11 cellular contexts compared by ENCODE assay signal in genomic region chr16:84312783-84313382, GRCh38. TPM values are rescaled to one million over a fixed set of nuclear protein-coding genes. Genes with fewer than 3 reads are reported as not detected.
DNase-seq lines count a peak whose midpoint lies in the region; ATAC-seq and TF ChIP-seq lines count a peak whose summit lies in the region.
"Had no signal": no experiment of that assay in that cellular context is flagged by ENCODE, and none has a peak within 500 bp of the region (broad histone marks: within the 10 kb centered on the region; RNA-seq: fewer than 3 reads in every experiment).

No MANE protein-coding gene starts in this region.

- H3K9me2 ChIP-seq in OCI-LY7 (ENCODE audit: insufficient read depth, low read length), result no peaks in the 10 kb centered on the region

- H3K4me1 ChIP-seq in ES-I3 (ENCODE audit: insufficient read depth, low read length) (peaks cover 4% of the 10 kb centered on the region; the same call in 1 of the 2 replicates), esophagus squamous epithelium (peaks cover 0 to 16% (median 5%) of the 10 kb centered on the region in 3 donors), trophoblast cell (ENCODE audit: control insufficient read depth in 1 of 2, insufficient read depth in 2 of 2, low read length in 2 of 2) (peaks cover 0 to 2% of the 10 kb centered on the region in 2 experiments), OCI-LY7 (ENCODE audit: insufficient read depth, low read length, poor library complexity, severe bottlenecking) (no peaks in the 10 kb centered on the region)

- intact Hi-C loops in esophagus squamous epithelium (cut with DNase I), result no loop called here
- intact Hi-C loops in OCI-LY7 (cut with micrococcal nuclease; ENCODE audit: unreplicated experiment), result no loop called here
- intact Hi-C loops in Right ventricle myocardium inferior (cut with DNase I), result no loop called here

- WGBS in esophagus squamous epithelium, 2 donors, result 0 to 16% methylated on average over 3 to 12 of the region's 55 CpGs
- no CpG with 5 or more reads among the region's 55 CpGs for WGBS in trophoblast cell (ENCODE audit: extremely low coverage, insufficient coverage, insufficient read length)

- H3K4ac ChIP-seq in trophoblast cell (ENCODE audit: low read depth, low read length), result no peak overlapping the region

- TF ChIP-seq CTCF in esophagus squamous epithelium (IDR thresholded peaks at IDR 0.05), result peak in 2 of 6 experiments; percentile 5 to 12
- TF ChIP-seq CTCF in OCI-LY7 (conservative IDR thresholded peaks at IDR 0.05; ENCODE audit: low read length), result no peak

- POLR2A ChIA-PET in OCI-LY7 (lab: Charles Lee), result no interaction called here

- H3K79me2 ChIP-seq in trophoblast cell (ENCODE audit: control insufficient read depth, insufficient read depth, low read length, poor library complexity) (no peaks in the 10 kb centered on the region), OCI-LY7 (ENCODE audit: insufficient read depth, low read depth, low read length) (no peaks in the 10 kb centered on the region)

- no peak overlapping the region for H4K8ac ChIP-seq in trophoblast cell (ENCODE audit: low read depth, low read length)

- peak; percentile 68 for DNase-seq in NCI-H345 (lab: John Stamatoyannopoulos, UW)
- no peak for DNase-seq in esophagus squamous epithelium (lab: John Stamatoyannopoulos, UW)
- no peak for DNase-seq in trophoblast cell
- DNase-seq in OCI-LY7 (ENCODE audit: low spot score), result no peak
- no peak for DNase-seq in Right ventricle myocardium inferior (ENCODE audit: missing footprints)
- no peak for DNase-seq in C1 segment of cervical spinal cord (lab: John Stamatoyannopoulos, UW)
- DNase-seq: activated CD4-positive, CD25-positive, alpha-beta regulatory T cell treated with anti-CD3 and anti-CD28 coated beads, Interleukin-2, amount 50 U/mL, for 72 hours; brain microvascular endothelial cell had no signal

- H3K9me3 ChIP-seq in ES-I3 (ENCODE audit: control insufficient read depth, insufficient read depth, low read length), result no peaks in the 10 kb centered on the region
- H3K9me3 ChIP-seq in esophagus squamous epithelium, result peaks cover 0 to 3% (median 0%) of the 10 kb centered on the region in 3 donors
- peaks cover 5% of the 10 kb centered on the region for H3K9me3 ChIP-seq in trophoblast cell (ENCODE audit: insufficient read depth, low read depth, low read length)
- H3K9me3 ChIP-seq in OCI-LY7 (ENCODE audit: low read length), result no peaks in the 10 kb centered on the region

- H4K12ac ChIP-seq in trophoblast cell (ENCODE audit: low read depth, low read length), result no peak overlapping the region

- no peak overlapping the region for H3K18ac ChIP-seq in trophoblast cell (ENCODE audit: low read length)

- H2AK5ac ChIP-seq in trophoblast cell (ENCODE audit: low read length), result no peak overlapping the region

- no peak overlapping the region for H3K23ac ChIP-seq in trophoblast cell (ENCODE audit: low read length)

- no peak overlapping the region for H2BK5ac ChIP-seq in trophoblast cell (ENCODE audit: low read depth, low read length, poor library complexity)

- peak overlapping the region; percentile 56; the same call in 1 of the 2 replicates for H3K9ac ChIP-seq in ES-I3 (ENCODE audit: low read depth, low read length)
- H3K9ac ChIP-seq in trophoblast cell (ENCODE audit: low read length), result no peak overlapping the region

- no peak overlapping the region for H2BK120ac ChIP-seq in trophoblast cell (ENCODE audit: insufficient read depth, low read length, poor library complexity)

- H3K14ac ChIP-seq in trophoblast cell (ENCODE audit: low read length), result no peak overlapping the region

- no peak for ATAC-seq in GM21528 (IDR thresholded peaks at IDR 0.05; ENCODE audit: low FRiP score, unreplicated experiment)
- ATAC-seq in Right ventricle myocardium inferior, result no peak
- ATAC-seq: sciatic nerve had no signal

- no peaks in the 10 kb centered on the region for H3K36me3 ChIP-seq in ES-I3 (ENCODE audit: insufficient read depth, low read length)
- no peaks in the 10 kb centered on the region for H3K36me3 ChIP-seq in esophagus squamous epithelium
- H3K36me3 ChIP-seq in trophoblast cell (ENCODE audit: control insufficient read depth in 1 of 2, insufficient read depth in 2 of 2, low read length in 2 of 2), result no peaks in the 10 kb centered on the region
- H3K36me3 ChIP-seq in OCI-LY7 (ENCODE audit: insufficient read depth, low read length), result no peaks in the 10 kb centered on the region
- H3K36me3 ChIP-seq: brain microvascular endothelial cell had no signal

- H3K4me3 ChIP-seq in esophagus squamous epithelium (peak overlapping the region in 2 of 4 donors; percentile 19 to 49), trophoblast cell (ENCODE audit: low read depth, low read length) (no peak overlapping the region), OCI-LY7 (ENCODE audit: low read depth, low read length, poor library complexity, severe bottlenecking) (no peak overlapping the region)

- no peak for TF ChIP-seq POLR2A in esophagus squamous epithelium (IDR thresholded peaks at IDR 0.05)

- CTCF ChIA-PET in OCI-LY7 (lab: Charles Lee; ENCODE audit: unreplicated experiment), result no interaction called here

- peak overlapping the region; percentile 46 for H3K4me2 ChIP-seq in trophoblast cell (ENCODE audit: low read length)
- no peak overlapping the region for H3K4me2 ChIP-seq in OCI-LY7 (ENCODE audit: low read length)

- no peak overlapping the region for H4K91ac ChIP-seq in trophoblast cell (ENCODE audit: low read depth, low read length)

- H3K27me3 ChIP-seq in esophagus squamous epithelium (peaks cover 0 to 20% (median 0%) of the 10 kb centered on the region in 4 donors), trophoblast cell (ENCODE audit: insufficient read depth, low read length) (peaks cover 4% of the 10 kb centered on the region)

- H3K79me1 ChIP-seq in trophoblast cell (ENCODE audit: low read length), result no peaks in the 10 kb centered on the region

- no peak overlapping the region for H2BK12ac ChIP-seq in trophoblast cell (ENCODE audit: low read length)

- no peak overlapping the region for H2AFZ ChIP-seq in trophoblast cell (ENCODE audit: insufficient read depth, low read length, poor library complexity)
- no peak overlapping the region for H2AFZ ChIP-seq in OCI-LY7 (ENCODE audit: low read length)

- BruUV-seq in OCI-LY7 (replicated peaks; lab: Mats Ljungman, UMichigan), result no TSS peak

- H4K20me1 ChIP-seq in OCI-LY7 (ENCODE audit: insufficient read depth, low read length), result no peaks in the 10 kb centered on the region

- H3K27ac ChIP-seq in esophagus squamous epithelium, result peak overlapping the region in 3 of 4 donors; percentile 33 to 63 (median 38)
- H3K27ac ChIP-seq in trophoblast cell (ENCODE audit: low read depth, low read length), result no peak overlapping the region
- H3K27ac ChIP-seq in OCI-LY7 (ENCODE audit: low read depth, low read length, poor library complexity, severe bottlenecking), result no peak overlapping the region
- H3K27ac ChIP-seq: brain microvascular endothelial cell had no signal

RNA-seq across cellular contexts. Expression of gene WFDC1, which starts 18.2 kb away (rescaled TPM):
- total RNA-seq in esophagus squamous epithelium (1 to 10 TPM; 2.3 to 7.6 (median 5.0) TPM), OCI-LY7 (2022) (not detected in 2 replicates), Right ventricle myocardium inferior (1.5 TPM)
- polyA plus RNA-seq in trophoblast cell (2013), result 0.29 and 0.42 TPM in 2 replicates
- not detected in 2 replicates for total RNA-seq in OCI-LY7 (2014; rRNA removed; shearing (Covaris generic))

RNA-seq across cellular contexts. Expression of gene ATP2C2, which starts 55.5 kb away (rescaled TPM):
- total RNA-seq in esophagus squamous epithelium (10 to 100 TPM in 1 of 4 donors, 1 to 10 TPM in 3; 1.1 to 25.8 (median 5.6) TPM), OCI-LY7 (2022) (not detected in 2 replicates), Right ventricle myocardium inferior (not detected)
- polyA plus RNA-seq in trophoblast cell (2013), result 10.4 and 10.8 TPM in 2 replicates
- total RNA-seq in OCI-LY7 (2014; rRNA removed; shearing (Covaris generic)), result 0.66 TPM in 1 of 2 replicates, not detected in the other

Comparison
In these comparisons a context has a peak if more than half of its experiments do, and no peak if none do; other contexts are left out.
1. H3K27ac ChIP-seq: peak in esophagus squamous epithelium (3 of 4); none in trophoblast cell (single experiment) and OCI-LY7 (single experiment).